Comparison of ENCODE assay signal across 29 cellular contexts in the genomic region with DNA sequence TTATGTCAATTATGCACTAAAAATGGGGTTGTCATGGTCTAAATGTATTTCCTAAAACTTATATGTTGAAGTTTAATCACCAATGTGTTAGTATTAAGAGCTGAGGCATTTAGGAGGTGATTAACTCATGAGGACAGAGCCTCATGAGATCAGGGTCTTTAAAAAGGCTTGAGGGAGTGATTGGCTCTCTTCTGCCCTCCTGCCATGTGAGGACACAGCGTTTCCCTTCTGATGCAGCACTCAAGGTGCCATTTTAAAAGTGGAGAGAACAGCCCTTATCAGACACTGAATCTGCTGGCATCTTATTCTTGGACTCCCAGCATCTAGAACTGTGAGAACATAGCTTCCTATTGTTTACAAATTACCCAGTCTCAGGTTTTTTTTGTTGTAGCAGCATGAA.
"Had no signal": no experiment of that assay in that cellular context is flagged by ENCODE, and none has a peak within 500 bp of the region (broad histone marks: within the 10 kb centered on the region; RNA-seq: fewer than 3 reads in every experiment).

No MANE protein-coding gene starts in this region.

- H3K27me3 ChIP-seq: adrenal gland, ascending aorta, brain microvascular endothelial cell, dorsolateral prefrontal cortex had no signal

- H3K27ac Mint-ChIP-seq: activated CD4-positive, alpha-beta T cell treated with anti-CD3 and anti-CD28 coated beads, Interleukin-2, amount 10 ng/mL, durations not matched to agents 7 days and 5 days; activated CD8-positive, alpha-beta T cell treated with anti-CD3 and anti-CD28 coated beads for 36 hours; activated naive CD8-positive, alpha-beta T cell treated with anti-CD3 and anti-CD28 coated beads for 36 hours; activated naive CD8-positive, alpha-beta T cell treated with anti-CD3 and anti-CD28 coated beads, Interleukin-2, amount 50 U/mL, for 24 hours; activated T-helper 17 cell treated with anti-CD3 and anti-CD28 coated beads, Interleukin-2, amount 50 U/mL, for 72 hours; dendritic cell treated with granulocyte-macrophage colony-stimulating factor and Interleukin-4, amounts not matched to agents 40 ng/mL and 50 ng/mL, for 4 days; endodermal cell; T-helper 17 cell; T-helper 2 cell treated with Interferon-gamma antibody and Interleukin-4, amounts not matched to agents 5 μg/mL and 100 μg/mL, for 36 hours had no signal

- H3K9me3 ChIP-seq: adrenal gland, ascending aorta had no signal

- DNase-seq: activated CD4-positive, alpha-beta T cell treated with anti-CD3 and anti-CD28 coated beads for 1 hour; activated CD4-positive, alpha-beta T cell treated with anti-CD3 and anti-CD28 coated beads for 4 hours; activated CD4-positive, alpha-beta T cell treated with anti-CD3 and anti-CD28 coated beads, Interleukin-2, amount 10 ng/mL, durations not matched to agents 7 days and 5 days; activated CD4-positive, alpha-beta T cell treated with anti-CD3 and anti-CD28 coated beads, Interleukin-2, amount 50 U/mL, for 48 hours; activated CD8-positive, alpha-beta memory T cell treated with anti-CD3 and anti-CD28 coated beads for 24 hours; activated CD8-positive, alpha-beta T cell treated with anti-CD3 and anti-CD28 coated beads for 36 hours; activated effector memory CD4-positive, alpha-beta T cell treated with Interleukin-2 at 50 U/mL for 16 hours; activated gamma-delta T cell treated with Interleukin-2 at 50 U/mL for 16 hours; activated naive CD4-positive, alpha-beta T cell treated with anti-CD3 and anti-CD28 coated beads, Interleukin-2, amount 50 U/mL, for 16 hours; activated naive CD4-positive, alpha-beta T cell treated with Interleukin-2 at 50 U/mL for 16 hours; activated naive CD8-positive, alpha-beta T cell treated with anti-CD3 and anti-CD28 coated beads for 36 hours; activated naive CD8-positive, alpha-beta T cell treated with anti-CD3 and anti-CD28 coated beads, Interleukin-2, amount 50 U/mL, for 24 hours; activated T-cell treated with anti-CD3 and anti-CD28 coated beads, Interleukin-2, amount 50 U/mL, for 4 hours; adrenal gland; brain microvascular endothelial cell; dorsolateral prefrontal cortex; effector memory CD4-positive, alpha-beta T cell; endodermal cell; foreskin fibroblast; T-helper 1 cell; T-helper 17 cell had no signal

- FAIRE-seq: bronchial epithelial cell, frontal cortex had no signal

- H3K27ac ChIP-seq: adrenal gland, ascending aorta, brain microvascular endothelial cell, coronary artery, dorsolateral prefrontal cortex had no signal

- H3K9me3 Mint-ChIP-seq: activated T-helper 17 cell treated with anti-CD3 and anti-CD28 coated beads, Interleukin-2, amount 50 U/mL, for 72 hours; dendritic cell treated with granulocyte-macrophage colony-stimulating factor and Interleukin-4, amounts not matched to agents 40 ng/mL and 50 ng/mL, for 4 days; endodermal cell had no signal

- H3K4me1 Mint-ChIP-seq: activated CD4-positive, alpha-beta T cell treated with anti-CD3 and anti-CD28 coated beads, Interleukin-2, amount 10 ng/mL, durations not matched to agents 7 days and 5 days; activated naive CD8-positive, alpha-beta T cell treated with anti-CD3 and anti-CD28 coated beads for 36 hours; activated naive CD8-positive, alpha-beta T cell treated with anti-CD3 and anti-CD28 coated beads, Interleukin-2, amount 50 U/mL, for 24 hours; activated T-helper 17 cell treated with anti-CD3 and anti-CD28 coated beads, Interleukin-2, amount 50 U/mL, for 72 hours; central memory CD8-positive, alpha-beta T cell; T-helper 17 cell had no signal

- H3K4me3 ChIP-seq: adrenal gland, ascending aorta, coronary artery, dorsolateral prefrontal cortex had no signal

- H3K36me3 Mint-ChIP-seq: activated naive CD8-positive, alpha-beta T cell treated with anti-CD3 and anti-CD28 coated beads for 36 hours had no signal

- H3K36me3 ChIP-seq: adrenal gland, ascending aorta, brain microvascular endothelial cell had no signal

- H3K4me3 Mint-ChIP-seq: activated CD4-positive, alpha-beta T cell treated with anti-CD3 and anti-CD28 coated beads, Interleukin-2, amount 10 ng/mL, durations not matched to agents 7 days and 5 days; activated CD8-positive, alpha-beta T cell treated with anti-CD3 and anti-CD28 coated beads for 36 hours; activated naive CD8-positive, alpha-beta T cell treated with anti-CD3 and anti-CD28 coated beads for 36 hours; activated naive CD8-positive, alpha-beta T cell treated with anti-CD3 and anti-CD28 coated beads, Interleukin-2, amount 50 U/mL, for 24 hours; activated T-cell treated with anti-CD3 and anti-CD28 coated beads, Interleukin-2, amount 50 U/mL, for 4 hours; activated T-helper 17 cell treated with anti-CD3 and anti-CD28 coated beads, Interleukin-2, amount 50 U/mL, for 72 hours; central memory CD8-positive, alpha-beta T cell; dendritic cell treated with granulocyte-macrophage colony-stimulating factor and Interleukin-4, amounts not matched to agents 40 ng/mL and 50 ng/mL, for 4 days; endodermal cell; T-helper 17 cell; T-helper 2 cell treated with Interferon-gamma antibody and Interleukin-4, amounts not matched to agents 5 μg/mL and 100 μg/mL, for 36 hours had no signal

- H3K27me3 Mint-ChIP-seq: activated CD4-positive, alpha-beta T cell treated with anti-CD3 and anti-CD28 coated beads, Interleukin-2, amount 10 ng/mL, durations not matched to agents 7 days and 5 days; activated CD8-positive, alpha-beta T cell treated with anti-CD3 and anti-CD28 coated beads for 36 hours; activated naive CD8-positive, alpha-beta T cell treated with anti-CD3 and anti-CD28 coated beads for 36 hours; activated naive CD8-positive, alpha-beta T cell treated with anti-CD3 and anti-CD28 coated beads, Interleukin-2, amount 50 U/mL, for 24 hours; central memory CD8-positive, alpha-beta T cell; dendritic cell treated with granulocyte-macrophage colony-stimulating factor and Interleukin-4, amounts not matched to agents 40 ng/mL and 50 ng/mL, for 4 days; T-helper 17 cell had no signal

- H3K4me1 ChIP-seq: adrenal gland, ascending aorta had no signal
